ENCODE assay signal across 1 cellular context in the genomic region with DNA sequence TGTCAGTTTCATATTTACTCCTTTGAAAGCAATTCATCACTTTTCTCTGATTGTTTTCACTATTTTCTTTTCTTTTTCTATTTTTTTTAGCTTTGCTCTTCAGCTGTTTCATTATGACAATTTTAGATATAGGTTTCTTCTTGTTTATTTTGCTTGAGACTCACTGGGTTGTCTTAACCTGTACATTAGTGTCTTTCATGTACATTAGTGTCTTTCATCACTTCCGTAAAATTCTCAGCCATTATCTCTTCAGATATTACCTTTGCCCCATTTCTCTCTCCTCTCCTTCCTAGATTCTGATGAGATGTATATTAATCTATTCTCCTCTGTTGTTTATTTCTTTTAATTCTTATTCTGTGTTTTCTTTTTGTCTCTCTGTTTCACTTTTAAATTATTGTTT.
TF ChIP-seq lines count a peak whose summit lies in the region.

No MANE protein-coding gene starts in this region.

TF ChIP-seq in K562, 482 proteins besides CTCF, POLR2A, EP300 and RAD21 (continued from another document):
- TF ChIP-seq ZNF24 (IDR thresholded peaks at IDR 0.05) (no peak), XRCC4 (IDR thresholded peaks at IDR 0.05; ENCODE audit: extremely low read depth, insufficient read depth, insufficient read length) (no peak), NFIC (IDR thresholded peaks at IDR 0.05) (0 out of 2 replicates have a peak, but pooled peaks have one; percentile 4), PKNOX1 (IDR thresholded peaks at IDR 0.05) (peak; percentile 10; the same call in 1 of the 2 replicates), ZNF583 (CRISPR knock-in tag; IDR thresholded peaks at IDR 0.05) (no peak), ZBTB7A (IDR thresholded peaks at IDR 0.05; ENCODE audit: borderline replicate concordance, control insufficient read depth, low read depth, low read length) (no peak), DDX20 (tag; IDR thresholded peaks at IDR 0.05; ENCODE audit: low read depth) (no peak), EP400 (IDR thresholded peaks at IDR 0.05) (peak; percentile 20; the same call in 1 of the 2 replicates), EHMT2 (IDR thresholded peaks at IDR 0.05) (no peak), ETV6 (IDR thresholded peaks at IDR 0.05; ENCODE audit: borderline replicate concordance in 1 of 2, low read depth in 2 of 2, low read length in 1 of 2) (no peak), ETV6 (CRISPR knock-in tag; IDR thresholded peaks at IDR 0.05; ENCODE audit: borderline replicate concordance) (no peak), SNRNP70 (optimal IDR thresholded peaks at IDR 0.05; ENCODE audit: low read depth, low read length) (no peak), ZNF592 (IDR thresholded peaks at IDR 0.05) (peak; percentile 47; the same call in 1 of the 2 replicates), MEF2A (IDR thresholded peaks at IDR 0.05; ENCODE audit: control insufficient read depth, low read depth, low read length) (no peak)
- TF ChIP-seq, protein P1, sequence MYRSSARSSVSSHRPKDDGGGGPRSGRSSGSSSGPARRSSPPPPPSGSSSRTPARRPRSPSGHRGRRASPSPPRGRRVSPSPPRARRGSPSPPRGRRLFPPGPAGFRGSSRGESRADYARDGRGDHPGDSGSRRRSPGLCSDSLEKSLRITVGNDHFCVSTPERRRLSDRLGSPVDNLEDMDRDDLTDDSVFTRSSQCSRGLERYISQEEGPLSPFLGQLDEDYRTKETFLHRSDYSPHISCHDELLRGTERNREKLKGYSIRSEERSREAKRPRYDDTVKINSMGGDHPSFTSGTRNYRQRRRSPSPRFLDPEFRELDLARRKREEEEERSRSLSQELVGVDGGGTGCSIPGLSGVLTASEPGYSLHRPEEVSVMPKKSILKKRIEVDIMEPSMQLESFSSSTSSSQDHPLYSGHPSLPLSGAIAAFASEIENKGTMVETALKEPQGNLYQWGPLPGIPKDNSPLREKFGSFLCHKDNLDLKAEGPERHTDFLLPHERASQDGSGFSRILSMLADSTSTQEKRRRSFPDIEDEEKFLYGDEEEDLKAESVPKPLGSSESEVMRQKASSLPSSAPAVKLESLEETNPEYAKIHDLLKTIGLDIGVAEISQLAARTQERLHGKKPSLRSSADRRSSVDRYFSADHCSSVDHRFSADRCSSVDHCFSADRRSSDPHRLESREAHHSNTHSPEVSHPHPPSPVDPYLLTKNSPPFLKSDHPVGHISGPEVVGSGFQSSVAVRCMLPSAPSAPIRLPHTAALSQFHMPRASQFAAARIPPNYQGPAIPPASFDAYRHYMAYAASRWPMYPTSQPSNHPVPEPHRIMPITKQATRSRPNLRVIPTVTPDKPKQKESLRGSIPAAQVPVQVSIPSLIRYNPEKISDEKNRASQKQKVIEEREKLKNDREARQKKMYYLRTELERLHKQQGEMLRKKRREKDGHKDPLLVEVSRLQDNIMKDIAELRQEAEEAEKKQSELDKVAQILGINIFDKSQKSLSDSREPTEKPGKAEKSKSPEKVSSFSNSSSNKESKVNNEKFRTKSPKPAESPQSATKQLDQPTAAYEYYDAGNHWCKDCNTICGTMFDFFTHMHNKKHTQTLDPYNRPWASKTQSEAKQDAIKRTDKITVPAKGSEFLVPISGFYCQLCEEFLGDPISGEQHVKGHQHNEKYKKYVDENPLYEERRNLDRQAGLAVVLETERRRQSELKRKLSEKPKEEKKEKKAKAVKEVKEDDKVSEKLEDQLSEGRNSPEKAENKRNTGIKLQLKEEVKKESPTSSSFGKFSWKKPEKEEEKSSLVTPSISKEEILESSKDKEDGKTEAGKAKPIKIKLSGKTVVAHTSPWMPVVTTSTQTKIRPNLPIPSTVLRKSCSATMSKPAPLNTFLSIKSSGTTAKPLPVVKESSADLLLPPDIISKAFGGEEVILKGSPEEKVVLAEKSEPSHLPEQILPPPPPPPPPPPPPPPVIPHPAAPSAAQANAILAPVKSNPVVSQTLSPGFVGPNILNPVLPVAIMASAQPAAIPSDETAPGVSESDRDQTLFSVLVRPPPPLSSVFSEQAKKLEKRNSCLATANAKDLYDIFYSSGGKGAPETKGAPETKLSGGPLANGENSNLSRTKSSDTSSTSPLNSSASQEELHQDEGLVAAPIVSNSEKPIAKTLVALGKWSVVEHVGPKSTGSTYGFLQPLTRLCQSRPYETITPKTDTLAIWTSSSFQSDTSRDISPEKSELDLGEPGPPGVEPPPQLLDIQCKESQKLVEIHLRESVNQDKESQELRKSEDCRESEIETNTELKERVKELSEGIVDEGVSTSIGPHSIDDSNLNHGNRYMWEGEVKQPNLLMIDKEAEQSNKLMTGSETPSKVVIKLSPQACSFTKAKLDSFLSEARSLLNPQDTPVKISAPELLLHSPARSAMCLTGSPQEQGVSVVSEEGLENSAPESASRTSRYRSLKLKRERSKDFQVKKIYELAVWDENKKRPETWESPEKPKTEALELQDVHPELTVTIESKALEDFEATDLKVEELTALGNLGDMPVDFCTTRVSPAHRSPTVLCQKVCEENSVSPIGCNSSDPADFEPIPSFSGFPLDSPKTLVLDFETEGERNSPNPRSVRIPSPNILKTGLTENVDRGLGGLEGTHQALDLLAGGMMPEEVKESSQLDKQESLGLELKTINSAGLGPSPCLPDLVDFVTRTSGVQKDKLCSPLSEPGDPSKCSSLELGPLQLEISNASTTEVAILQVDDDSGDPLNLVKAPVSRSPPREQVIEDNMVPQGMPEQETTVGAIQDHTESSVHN (IDR thresholded peaks at IDR 0.05; ENCODE audit: borderline replicate concordance in 1 of 2, low read depth in 1 of 2) = no peak
